8 cellular contexts compared by ENCODE assay signal in the genomic region with DNA sequence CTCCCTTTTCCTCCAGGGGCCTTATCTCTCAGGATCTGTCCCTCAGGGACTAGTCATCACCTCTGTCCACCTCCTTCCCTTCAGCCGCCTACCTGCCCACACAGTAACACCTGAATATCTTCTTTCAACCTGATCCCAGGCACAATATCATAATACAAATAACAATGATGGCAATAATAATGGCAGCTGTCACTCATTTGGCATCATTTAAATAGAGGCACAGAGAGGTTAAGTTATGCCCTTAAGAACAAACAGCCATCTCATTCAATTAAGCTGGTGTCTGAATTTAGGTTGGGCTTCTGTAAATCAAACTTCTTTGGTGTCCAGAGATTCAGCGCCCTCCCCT. TPM values are rescaled to one million over a fixed set of nuclear protein-coding genes. Genes with fewer than 3 reads are reported as not detected.
A peak's percentile ranks its signal among the peaks of the same experiment; 100 is the strongest.
DNase-seq lines count a peak whose midpoint lies in the region; ATAC-seq and TF ChIP-seq lines count a peak whose summit lies in the region.

No MANE protein-coding gene starts in this region.

- H3K4me3 Mint-ChIP-seq in activated CD8-positive, alpha-beta memory T cell treated with anti-CD3 and anti-CD28 coated beads, Interleukin-2, amount 10 ng/mL, durations not matched to agents 7 days and 5 days, result no peak overlapping the region

- peaks cover 27% of the 10 kb centered on the region for H3K4me1 Mint-ChIP-seq in activated CD8-positive, alpha-beta memory T cell treated with anti-CD3 and anti-CD28 coated beads, Interleukin-2, amount 10 ng/mL, durations not matched to agents 7 days and 5 days

- CTCF ChIA-PET in activated CD8-positive, alpha-beta memory T cell treated with anti-CD3 and anti-CD28 coated beads, Interleukin-2, amount 10 ng/mL, durations not matched to agents 7 days and 5 days (lab: Charles Lee), result interaction anchor here (0.6 to 8.9 kb wide), 42 partner anchors 9 to 773 kb away, joined by 3 to 126 read pairs (median 6); partner anchors contain the start of genes AHDC1, IFI6 and STX12

- H2AK5ac ChIP-seq in mesenchymal stem cell (ENCODE audit: low read length, severe bottlenecking), result peak overlapping the region; percentile 12

- peak overlapping the region; percentile 67 for H4K91ac ChIP-seq in mesenchymal stem cell (ENCODE audit: low read length)

- peak overlapping the region; percentile 6 to 99 for H3K18ac ChIP-seq in mesenchymal stem cell (ENCODE audit: low read depth in 1 of 2, low read length in 2 of 2)

- no peak overlapping the region for H2BK5ac ChIP-seq in mesenchymal stem cell (ENCODE audit: low read depth, low read length, poor library complexity, severe bottlenecking)

- no peak overlapping the region for H3K4me3 ChIP-seq in adrenal gland
- H3K4me3 ChIP-seq in mesenchymal stem cell (ENCODE audit: insufficient read depth in 1 of 2, low read depth in 1 of 2, low read length in 2 of 2), result peak overlapping the region in 1 of 2 experiments; percentile 38
- H3K4me3 ChIP-seq in thoracic aorta, result no peak overlapping the region

- H3K4ac ChIP-seq in mesenchymal stem cell (ENCODE audit: low read depth in 1 of 2, low read length in 2 of 2), result peak overlapping the region; percentile 27 to 80

- no peak overlapping the region for H2AFZ ChIP-seq in mesenchymal stem cell (ENCODE audit: low read depth, low read length)

- H3K27me3 Mint-ChIP-seq in activated CD8-positive, alpha-beta memory T cell treated with anti-CD3 and anti-CD28 coated beads, Interleukin-2, amount 10 ng/mL, durations not matched to agents 7 days and 5 days, result no peaks in the 10 kb centered on the region

- H3K36me3 ChIP-seq in adrenal gland (replicated peaks in 1 of 2) (peaks cover 0 to 32% of the 10 kb centered on the region in 2 donors), mesenchymal stem cell (ENCODE audit: control insufficient read depth in 1 of 2, insufficient read depth in 2 of 2, low read depth in 1 of 2, low read length in 2 of 2) (peaks cover 26 to 65% of the 10 kb centered on the region in 2 experiments), thoracic aorta (peaks cover 18% of the 10 kb centered on the region)

- ATAC-seq in activated CD8-positive, alpha-beta memory T cell treated with anti-CD3 and anti-CD28 coated beads, Interleukin-2, amount 10 ng/mL, durations not matched to agents 7 days and 5 days, result peak; percentile 16
- no peak for ATAC-seq in thoracic aorta (ENCODE audit: insufficient number of reproducible peaks, low FRiP score, low read depth)

- TF ChIP-seq CTCF in adrenal gland (IDR thresholded peaks at IDR 0.05) (no peak), thoracic aorta (IDR thresholded peaks at IDR 0.05) (no peak)

- peaks cover 37% of the 10 kb centered on the region for H3K79me1 ChIP-seq in mesenchymal stem cell (replicated peaks; ENCODE audit: low read length, poor library complexity, severe bottlenecking)

- H2BK15ac ChIP-seq in mesenchymal stem cell (ENCODE audit: low read depth, poor library complexity, severe bottlenecking), result no peak overlapping the region

- no peaks in the 10 kb centered on the region for H3K36me3 Mint-ChIP-seq in activated CD8-positive, alpha-beta memory T cell treated with anti-CD3 and anti-CD28 coated beads, Interleukin-2, amount 10 ng/mL, durations not matched to agents 7 days and 5 days

- peak overlapping the region in 4 of 5 donors; percentile 11 to 96 (median 86) for H3K27ac ChIP-seq in adrenal gland
- H3K27ac ChIP-seq in mesenchymal stem cell (ENCODE audit: low read length, poor library complexity, severe bottlenecking), result peak overlapping the region; percentile 21
- H3K27ac ChIP-seq in thoracic aorta, result peak overlapping the region; percentile 78 to 85

- no peaks in the 10 kb centered on the region for H3K27me3 ChIP-seq in adrenal gland
- H3K27me3 ChIP-seq in mesenchymal stem cell (ENCODE audit: control insufficient read depth in 1 of 2, insufficient read depth in 1 of 2, low read length in 2 of 2), result no peaks in the 10 kb centered on the region
- no peaks in the 10 kb centered on the region for H3K27me3 ChIP-seq in thoracic aorta (replicated peaks; ENCODE audit: insufficient read depth)

- peak overlapping the region in 1 of 2 experiments; percentile 19 for H3K14ac ChIP-seq in mesenchymal stem cell (ENCODE audit: low read length in 2 of 2)

- peak overlapping the region; percentile 16 for H4K8ac ChIP-seq in mesenchymal stem cell (ENCODE audit: low read length)

- H3K9me3 ChIP-seq in adrenal gland (replicated peaks in 1 of 3) (no peaks in the 10 kb centered on the region), mesenchymal stem cell (ENCODE audit: control insufficient read depth, low read length) (no peaks in the 10 kb centered on the region), thoracic aorta (no peaks in the 10 kb centered on the region)

- peaks cover 45 to 58% of the 10 kb centered on the region in 2 donors for H3K4me1 ChIP-seq in adrenal gland (replicated peaks in 1 of 2)
- H3K4me1 ChIP-seq in mesenchymal stem cell (ENCODE audit: control insufficient read depth, insufficient read depth, low read depth, low read length), result peaks cover 50% of the 10 kb centered on the region
- H3K4me1 ChIP-seq in thoracic aorta (ENCODE audit: control insufficient read depth in 1 of 2, low read depth in 2 of 2), result peaks cover 38 to 74% of the 10 kb centered on the region in 2 donors

- H3K9me3 Mint-ChIP-seq in activated CD8-positive, alpha-beta memory T cell treated with anti-CD3 and anti-CD28 coated beads, Interleukin-2, amount 10 ng/mL, durations not matched to agents 7 days and 5 days (ENCODE audit: low read depth), result no peaks in the 10 kb centered on the region

- WGBS in adrenal gland, 4 donors, result 40 to 50% (median 41%) methylated on average over 2 of the region's 2 CpGs
- WGBS in mesenchymal stem cell, result 37% methylated on average over 2 of the region's 2 CpGs

- H3K9ac ChIP-seq in mesenchymal stem cell (ENCODE audit: low read length), result peak overlapping the region; percentile 62

- H2BK12ac ChIP-seq in mesenchymal stem cell (ENCODE audit: low read length in 2 of 2), result peak overlapping the region; percentile 51 to 88

- no peak for DNase-seq in activated CD8-positive, alpha-beta memory T cell treated with anti-CD3 and anti-CD28 coated beads, Interleukin-2, amount 10 ng/mL, durations not matched to agents 7 days and 5 days
- DNase-seq in activated CD8-positive, alpha-beta memory T cell treated with anti-CD3 and anti-CD28 coated beads, Interleukin-2, amount 50 U/mL, for 48 hours, result no peak
- DNase-seq in adrenal gland (no peak), mesenchymal stem cell (no peak), thoracic aorta (ENCODE audit: low spot score) (no peak), NCI-H2081 treated with DMSO at 0.1 percent for 48 hours (lab: John Stamatoyannopoulos, UW) (no peak), glomerular visceral epithelial cell (ENCODE audit: extremely low spot score) (no peak)
- DNase-seq in activated effector memory CD4-positive, alpha-beta T cell treated with Interleukin-2 at 50 U/mL for 16 hours, result no peak

- H3K27ac Mint-ChIP-seq in activated CD8-positive, alpha-beta memory T cell treated with anti-CD3 and anti-CD28 coated beads, Interleukin-2, amount 10 ng/mL, durations not matched to agents 7 days and 5 days, result peak overlapping the region; percentile 84

- peak overlapping the region; percentile 36 for H2BK120ac ChIP-seq in mesenchymal stem cell (ENCODE audit: low read depth, low read length)

- no peak overlapping the region for H3K23ac ChIP-seq in mesenchymal stem cell (ENCODE audit: low read length in 2 of 2)

- no peak for TF ChIP-seq POLR2A in adrenal gland (IDR thresholded peaks at IDR 0.05)

- intact Hi-C loops in adrenal gland (cut with DNase I), result loop anchor here (2.0 to 10.0 kb wide), 3 partner anchors 46 to 152 kb away; partner anchors contain the start of gene AHDC1 (in 2 of the 2)

- H3K4me2 ChIP-seq in mesenchymal stem cell (ENCODE audit: low read length, poor library complexity, severe bottlenecking), result no peak overlapping the region

RNA-seq across cellular contexts. Expression of gene AHDC1, which starts 47.5 kb away (rescaled TPM):
- 10 to 100 TPM; 15.8 to 18.5 TPM for total RNA-seq in activated CD8-positive, alpha-beta memory T cell treated with anti-CD3 and anti-CD28 coated beads, Interleukin-2, amount 10 ng/mL, durations not matched to agents 7 days and 5 days
- total RNA-seq in adrenal gland (100 to 1,000 TPM in 1 of 8 donors, 10 to 100 TPM in 7; 43.9 to 111 (median 71.8) TPM), thoracic aorta (10 to 100 TPM; 38.3 to 55.4 TPM)
- 10 to 100 TPM; 10.4 to 98.5 (median 27.0) TPM for polyA plus RNA-seq in adrenal gland
- polyA plus RNA-seq in mesenchymal stem cell (2013, experiment 1 of 2), result 27.0 TPM
- polyA plus RNA-seq in mesenchymal stem cell (2013, experiment 2 of 2), result 24.1 TPM

Comparison
In these comparisons a context has a peak if more than half of its experiments do, and no peak if none do; other contexts are left out.
1. H3K27ac ChIP-seq: peak in every context shown above with its lines; median percentile 86 in adrenal gland; 82 in thoracic aorta; 21 in mesenchymal stem cell.